8 cellular contexts compared by ENCODE assay signal in genomic region chr14:54567634-54568561, GRCh38. TPM values are rescaled to one million over a fixed set of nuclear protein-coding genes. Genes with fewer than 3 reads are reported as not detected.
A peak's percentile ranks its signal among the peaks of the same experiment; 100 is the strongest.
DNase-seq lines count a peak whose midpoint lies in the region; ATAC-seq, FAIRE-seq and TF ChIP-seq lines count a peak whose summit lies in the region.

No MANE protein-coding gene starts in this region.

- TF ChIP-seq CTCF in Caco-2 (IDR thresholded peaks at IDR 0.05; ENCODE audit: insufficient read depth in 1 of 2, low read depth in 1 of 2, low read length in 1 of 2, severe bottlenecking in 1 of 2, unreplicated experiment in 1 of 2) (no peak), MCF 10A (IDR thresholded peaks at IDR 0.05; ENCODE audit: unreplicated experiment) (no peak), sigmoid colon (IDR thresholded peaks at IDR 0.05) (no peak), D721Med (IDR thresholded peaks at IDR 0.05; ENCODE audit: insufficient read depth, missing control alignments) (no peak)

- H3K36me3 Mint-ChIP-seq in Caco-2 (ENCODE audit: insufficient read depth, unreplicated experiment) (peaks cover 53% of the 10 kb centered on the region), MCF 10A (ENCODE audit: insufficient read depth, unreplicated experiment) (peaks cover 9% of the 10 kb centered on the region)

- TF ChIP-seq EP300 in sigmoid colon (IDR thresholded peaks at IDR 0.05), result no peak

- H3K9me3 Mint-ChIP-seq in Caco-2 (ENCODE audit: unreplicated experiment) (no peaks in the 10 kb centered on the region), MCF 10A (ENCODE audit: unreplicated experiment) (no peaks in the 10 kb centered on the region)

- ATAC-seq in HG03135 (IDR thresholded peaks at IDR 0.05; ENCODE audit: unreplicated experiment) (peak; percentile 19), HG03520 (IDR thresholded peaks at IDR 0.05; ENCODE audit: unreplicated experiment) (no peak)

- no TSS peak for BruUV-seq in Caco-2 (replicated peaks; lab: Mats Ljungman, UMichigan)
- no TSS peak for BruUV-seq in MCF 10A (replicated peaks; lab: Mats Ljungman, UMichigan)

- H3K27me3 Mint-ChIP-seq in Caco-2 (ENCODE audit: insufficient read depth, unreplicated experiment), result no peaks in the 10 kb centered on the region
- H3K27me3 Mint-ChIP-seq in MCF 10A (ENCODE audit: insufficient read depth, unreplicated experiment), result no peaks in the 10 kb centered on the region

- peak; percentile 49 to 61 for DNase-seq in Caco-2
- DNase-seq in T-helper 9 cell, result peak; percentile 27
- peak; percentile 52 for DNase-seq in MCF 10A (ENCODE audit: unreplicated experiment)
- peak; percentile 86 for DNase-seq in sigmoid colon
- no peak for DNase-seq in D721Med (ENCODE audit: insufficient read length, low spot score)

- CTCF ChIA-PET in Caco-2 (lab: Charles Lee), result interaction anchor here (0.6 to 4.9 kb wide), 6 partner anchors 75 to 205 kb away, joined by 3 to 61 read pairs (median 8); no protein-coding TSS in a partner anchor
- CTCF ChIA-PET in MCF 10A (lab: Yijun Ruan, JAX), result interaction anchor here (0.6 to 7.4 kb wide), 17 partner anchors 30 to 540 kb away, joined by 3 to 97 read pairs (median 4); partner anchors contain the start of gene GMFB

- peak overlapping the region; percentile 95 for H3K4me3 Mint-ChIP-seq in Caco-2 (ENCODE audit: unreplicated experiment)
- peak overlapping the region; percentile 87 for H3K4me3 Mint-ChIP-seq in MCF 10A (ENCODE audit: unreplicated experiment)

- intact Hi-C loops in Caco-2 (cut with micrococcal nuclease; ENCODE audit: unreplicated experiment), result no loop called here
- intact Hi-C loops in MCF 10A (cut with micrococcal nuclease), result loop anchor here (5.0 to 10.0 kb wide), 2 partner anchors 84 to 597 kb away; no protein-coding TSS in a partner anchor
- intact Hi-C loops in sigmoid colon (cut with DNase I), result loop anchor here (1.0 kb wide), 2 partner anchors 118 to 123 kb away; no protein-coding TSS in a partner anchor

- TF ChIP-seq POLR2A in sigmoid colon (IDR thresholded peaks at IDR 0.05), result no peak

- POLR2A ChIA-PET in Caco-2 (lab: Charles Lee) (interaction anchor here (0.6 to 2.7 kb wide), 3 partner anchors 75 to 259 kb away, joined by 3 to 17 read pairs (median 11); no protein-coding TSS in a partner anchor), MCF 10A (lab: Yijun Ruan, JAX) (interaction anchor here (0.6 to 6.3 kb wide), 32 partner anchors 10 to 1776 kb away, joined by 3 to 95 read pairs (median 4); partner anchors contain the start of gene GNPNAT1)

- H3K9me3 ChIP-seq in Caco-2 (peaks cover 4% of the 10 kb centered on the region), iPS-18c (ENCODE audit: control insufficient read depth, insufficient read depth, low read length) (no peaks in the 10 kb centered on the region), sigmoid colon (peaks cover 0 to 6% (median 0%) of the 10 kb centered on the region in 4 donors)

- no peak for FAIRE-seq in D721Med (lab: Jason Lieb, UNC)

- H3K4me1 Mint-ChIP-seq in Caco-2 (ENCODE audit: low read depth, unreplicated experiment), result peaks cover 8% of the 10 kb centered on the region
- peaks cover 14% of the 10 kb centered on the region for H3K4me1 Mint-ChIP-seq in MCF 10A (ENCODE audit: insufficient read depth, unreplicated experiment)

- H3K36me3 ChIP-seq in Caco-2 (ENCODE audit: control insufficient read depth, insufficient read depth, low read length) (no peaks in the 10 kb centered on the region), sigmoid colon (peaks cover 0 to 8% (median 3%) of the 10 kb centered on the region in 4 donors)

- peak overlapping the region; percentile 73 for H3K4me3 ChIP-seq in Caco-2 (ENCODE audit: low read depth, low read length)
- peak overlapping the region; percentile 73 for H3K4me3 ChIP-seq in iPS-18c (ENCODE audit: insufficient read depth, low read depth, low read length)
- H3K4me3 ChIP-seq in sigmoid colon, result peak overlapping the region; percentile 50 to 93 (median 74)

- H3K27ac ChIP-seq in sigmoid colon, result peak overlapping the region; percentile 94 to 100 (median 98)

- H3K27ac Mint-ChIP-seq in Caco-2 (ENCODE audit: unreplicated experiment) (peak overlapping the region; percentile 88), MCF 10A (ENCODE audit: low read depth, unreplicated experiment) (peak overlapping the region; percentile 70)

- 1% methylated on average over 70 of the region's 70 CpGs for WGBS in sigmoid colon, 2 donors

- H3K27me3 ChIP-seq in Caco-2 (replicated peaks; ENCODE audit: control insufficient read depth, insufficient read depth, low read length), result no peaks in the 10 kb centered on the region
- H3K27me3 ChIP-seq in sigmoid colon, result no peaks in the 10 kb centered on the region

- peaks cover 24% of the 10 kb centered on the region for H3K4me1 ChIP-seq in Caco-2
- peaks cover 0 to 49% (median 29%) of the 10 kb centered on the region in 4 donors for H3K4me1 ChIP-seq in sigmoid colon

RNA-seq across cellular contexts. Expression of gene SAMD4A, which starts 1.0 kb away (rescaled TPM):
- total RNA-seq in Caco-2 (2022), result 60.4 and 60.8 TPM in 2 replicates
- total RNA-seq in MCF 10A (2022), result 60.6 and 63.5 TPM in 2 replicates
- total RNA-seq in sigmoid colon, result 100 to 1,000 TPM in 2 of 4 donors, 10 to 100 TPM in 2; 79.8 to 135 (median 105) TPM
- polyA plus RNA-seq in sigmoid colon, result 1 to 10 TPM; 4.2 to 7.8 (median 5.9) TPM

RNA-seq across cellular contexts. Expression of gene CGRRF1, which starts 58.2 kb away (rescaled TPM):
- 12.0 and 12.3 TPM in 2 replicates for total RNA-seq in Caco-2 (2022)
- total RNA-seq in MCF 10A (2022), result 17.5 and 22.3 TPM in 2 replicates
- 10 to 100 TPM; 16.8 to 52.8 (median 34.1) TPM for total RNA-seq in sigmoid colon
- polyA plus RNA-seq in sigmoid colon, result 10 to 100 TPM; 11.6 to 21.5 (median 13.2) TPM
